2 cellular contexts compared by ENCODE assay signal in genomic region chr6:170293411-170293844, GRCh38.
TF ChIP-seq lines count a peak whose summit lies in the region.

No MANE protein-coding gene starts in this region.

TF ChIP-seq in SK-N-SH, 30 proteins besides CTCF, POLR2A, EP300 and RAD21:
- TF ChIP-seq SMC3 (IDR thresholded peaks at IDR 0.05; ENCODE audit: low read depth, low read length) (no peak), NRF1 (IDR thresholded peaks at IDR 0.05; ENCODE audit: low read depth, low read length) (no peak), ZBTB33 (IDR thresholded peaks at IDR 0.05; ENCODE audit: borderline replicate concordance, low read depth) (no peak), POLR2AphosphoS5 (IDR thresholded peaks at IDR 0.05; ENCODE audit: low read depth, low read length) (no peak), ELF1 (IDR thresholded peaks at IDR 0.05) (no peak), RFX5 (IDR thresholded peaks at IDR 0.05; ENCODE audit: low read length) (no peak), RXRA (IDR thresholded peaks at IDR 0.05; ENCODE audit: borderline replicate concordance, low read depth) (no peak)

TF ChIP-seq in SK-N-SH treated with all-trans-retinoic acid at 6 μM for 48 hours, 23 proteins besides CTCF, POLR2A, EP300 and RAD21:
- TF ChIP-seq CSRNP3 (CRISPR knock-in tag; IDR thresholded peaks at IDR 0.05) (no peak), ZNF70 (CRISPR knock-in tag; IDR thresholded peaks at IDR 0.05) (no peak), ARNTL (CRISPR knock-in tag; IDR thresholded peaks at IDR 0.05; ENCODE audit: borderline replicate concordance, low read depth) (no peak), ISL1 (CRISPR knock-in tag; IDR thresholded peaks at IDR 0.05) (no peak), POU6F1 (CRISPR knock-in tag; IDR thresholded peaks at IDR 0.05; ENCODE audit: borderline replicate concordance, low read depth) (no peak), ZNF565 (CRISPR knock-in tag; conservative IDR thresholded peaks at IDR 0.05; ENCODE audit: low read depth) (no peak), ESRRG (CRISPR knock-in tag; IDR thresholded peaks at IDR 0.05) (no peak), OSR1 (CRISPR knock-in tag; IDR thresholded peaks at IDR 0.05) (no peak), BACH2 (CRISPR knock-in tag; IDR thresholded peaks at IDR 0.05; ENCODE audit: borderline replicate concordance) (no peak), PATZ1 (CRISPR knock-in tag; IDR thresholded peaks at IDR 0.05; ENCODE audit: borderline replicate concordance) (no peak)
